Comparison of ENCODE assay signal across 23 cellular contexts in genomic region chr2:33110461-33110860, GRCh38.
"Had no signal": no experiment of that assay in that cellular context is flagged by ENCODE, and none has a peak within 500 bp of the region (broad histone marks: within the 10 kb centered on the region; RNA-seq: fewer than 3 reads in every experiment).

No MANE protein-coding gene starts in this region.

- H3K4me1 ChIP-seq: left lung, uterus had no signal

- ATAC-seq: activated CD8-positive, alpha-beta memory T cell treated with anti-CD3 and anti-CD28 coated beads, Interleukin-2, amount 10 ng/mL, durations not matched to agents 7 days and 5 days; activated T-helper 17 cell treated with anti-CD3 and anti-CD28 coated beads, Interleukin-2, amount 50 U/mL, for 72 hours; effector memory CD8-positive, alpha-beta T cell; left lung had no signal

- H3K27ac Mint-ChIP-seq: activated B cell treated with CpG ODN at 0.5 μM for 24 hours; activated CD4-positive, alpha-beta memory T cell treated with anti-CD3 and anti-CD28 coated beads for 36 hours; activated CD8-positive, alpha-beta memory T cell treated with anti-CD3 and anti-CD28 coated beads, Interleukin-2, amount 10 ng/mL, durations not matched to agents 7 days and 5 days; activated naive CD8-positive, alpha-beta T cell treated with anti-CD3 and anti-CD28 coated beads, Interleukin-2, amount 10 ng/mL, durations not matched to agents 7 days and 5 days; activated T-helper 17 cell treated with anti-CD3 and anti-CD28 coated beads, Interleukin-2, amount 50 U/mL, for 72 hours; effector memory CD8-positive, alpha-beta T cell; T-helper 2 cell treated with Interferon-gamma antibody and Interleukin-4, amounts not matched to agents 5 μg/mL and 100 μg/mL, for 36 hours had no signal

- H3K4me1 Mint-ChIP-seq: activated B cell treated with CpG ODN at 0.5 μM for 24 hours; activated CD8-positive, alpha-beta memory T cell treated with anti-CD3 and anti-CD28 coated beads, Interleukin-2, amount 10 ng/mL, durations not matched to agents 7 days and 5 days; activated naive CD8-positive, alpha-beta T cell treated with anti-CD3 and anti-CD28 coated beads, Interleukin-2, amount 10 ng/mL, durations not matched to agents 7 days and 5 days; activated T-helper 17 cell treated with anti-CD3 and anti-CD28 coated beads, Interleukin-2, amount 50 U/mL, for 72 hours had no signal

- H3K27ac ChIP-seq: epithelial cell of prostate, left lung, transverse colon, uterus had no signal

- H3K4me3 Mint-ChIP-seq: activated B cell treated with CpG ODN at 0.5 μM for 24 hours; activated CD4-positive, alpha-beta memory T cell treated with anti-CD3 and anti-CD28 coated beads for 36 hours; activated CD8-positive, alpha-beta memory T cell treated with anti-CD3 and anti-CD28 coated beads, Interleukin-2, amount 10 ng/mL, durations not matched to agents 7 days and 5 days; activated naive CD8-positive, alpha-beta T cell treated with anti-CD3 and anti-CD28 coated beads, Interleukin-2, amount 10 ng/mL, durations not matched to agents 7 days and 5 days; activated T-helper 17 cell treated with anti-CD3 and anti-CD28 coated beads, Interleukin-2, amount 50 U/mL, for 72 hours; effector memory CD8-positive, alpha-beta T cell; nephron; T-helper 2 cell treated with Interferon-gamma antibody and Interleukin-4, amounts not matched to agents 5 μg/mL and 100 μg/mL, for 36 hours had no signal

- H3K9me3 Mint-ChIP-seq: activated B cell treated with CpG ODN at 0.5 μM for 24 hours; activated CD4-positive, alpha-beta memory T cell treated with anti-CD3 and anti-CD28 coated beads for 36 hours; activated naive CD8-positive, alpha-beta T cell treated with anti-CD3 and anti-CD28 coated beads, Interleukin-2, amount 10 ng/mL, durations not matched to agents 7 days and 5 days; activated T-helper 17 cell treated with anti-CD3 and anti-CD28 coated beads, Interleukin-2, amount 50 U/mL, for 72 hours; effector memory CD8-positive, alpha-beta T cell; T-helper 2 cell treated with Interferon-gamma antibody and Interleukin-4, amounts not matched to agents 5 μg/mL and 100 μg/mL, for 36 hours had no signal

- DNase-seq: activated B cell treated with CpG ODN at 0.5 μM for 24 hours; activated CD4-positive, alpha-beta memory T cell treated with anti-CD3 and anti-CD28 coated beads for 36 hours; activated CD4-positive, alpha-beta T cell treated with anti-CD3 and anti-CD28 coated beads for 4 hours; activated CD8-positive, alpha-beta memory T cell treated with anti-CD3 and anti-CD28 coated beads, Interleukin-2, amount 10 ng/mL, durations not matched to agents 7 days and 5 days; activated naive CD4-positive, alpha-beta T cell; activated naive CD8-positive, alpha-beta T cell treated with anti-CD3 and anti-CD28 coated beads, Interleukin-2, amount 10 ng/mL, durations not matched to agents 7 days and 5 days; effector memory CD8-positive, alpha-beta T cell; foreskin melanocyte; left lung; midbrain; nucleus accumbens; retina; stimulated activated CD4-positive, alpha-beta T cell treated with anti-CD3 and anti-CD28 coated beads, Interleukin-12 subunit alpha, Interleukin-12 subunit beta, amount 100 ng/mL, for 4 hours; stimulated activated CD4-positive, alpha-beta T cell treated with anti-CD3 and anti-CD28 coated beads, Interleukin-1b, Interleukin-23, amount 100 ng/mL, for 48 hours; stimulated activated naive CD4-positive, alpha-beta T cell treated with Interleukin-2 at 50 U/mL for 16 hours; substantia nigra; transverse colon; uterus had no signal

- H3K4me3 ChIP-seq: left lung, transverse colon, uterus had no signal

- H3K36me3 Mint-ChIP-seq: activated CD4-positive, alpha-beta memory T cell treated with anti-CD3 and anti-CD28 coated beads for 36 hours; activated CD8-positive, alpha-beta memory T cell treated with anti-CD3 and anti-CD28 coated beads, Interleukin-2, amount 10 ng/mL, durations not matched to agents 7 days and 5 days; activated naive CD8-positive, alpha-beta T cell treated with anti-CD3 and anti-CD28 coated beads, Interleukin-2, amount 10 ng/mL, durations not matched to agents 7 days and 5 days had no signal

- H3K36me3 ChIP-seq: left lung, transverse colon, uterus had no signal

- H3K9me3 ChIP-seq: left lung, transverse colon, uterus had no signal

- FAIRE-seq: TTC549 had no signal

- H3K27me3 ChIP-seq: left lung, transverse colon, uterus had no signal
